Comparison of ENCODE assay signal across 19 cellular contexts in genomic region chr2:73636977-73637376, GRCh38. TPM values are rescaled to one million over a fixed set of nuclear protein-coding genes. Genes with fewer than 3 reads are reported as not detected.
"Had no signal": no experiment of that assay in that cellular context is flagged by ENCODE, and none has a peak within 500 bp of the region (broad histone marks: within the 10 kb centered on the region; RNA-seq: fewer than 3 reads in every experiment).

No MANE protein-coding gene starts in this region.

RNA-seq across cellular contexts. Expression of gene NAT8, which starts 5.2 kb away (rescaled TPM):
- total RNA-seq: naive thymus-derived CD8-positive, alpha-beta T cell; natural killer cell treated with Interleukin-12 subunit alpha and Interleukin-12 subunit beta and Interleukin-15 and Interleukin-18, amount 100 ng/mL, for 72 hours; neural crest cell; omental fat pad; osteocyte; pancreas; posterior vena cava; prostate gland; pulmonary artery endothelial cell; right atrium auricular region; sciatic nerve; stomach; subcutaneous adipose tissue; temporal lobe; thoracic aorta; thyroid gland; tibial nerve; upper lobe of right lung; urinary bladder had no signal
